Comparison of ENCODE assay signal across 1 cellular context in genomic region chr20:36802326-36803223, GRCh38.
TF ChIP-seq lines count a peak whose summit lies in the region.

No MANE protein-coding gene starts in this region.

TF ChIP-seq in SK-N-SH, 30 proteins besides CTCF, POLR2A, EP300 and RAD21:
- TF ChIP-seq USF1 (IDR thresholded peaks at IDR 0.05; ENCODE audit: borderline replicate concordance, low read depth), result peak; percentile 64; the same call in 1 of the 2 replicates
- TF ChIP-seq PBX3 (IDR thresholded peaks at IDR 0.05), result no peak
- TF ChIP-seq POLR2AphosphoS5 (IDR thresholded peaks at IDR 0.05; ENCODE audit: low read depth, low read length), result no peak
